9 cellular contexts compared by ENCODE assay signal in the genomic region with DNA sequence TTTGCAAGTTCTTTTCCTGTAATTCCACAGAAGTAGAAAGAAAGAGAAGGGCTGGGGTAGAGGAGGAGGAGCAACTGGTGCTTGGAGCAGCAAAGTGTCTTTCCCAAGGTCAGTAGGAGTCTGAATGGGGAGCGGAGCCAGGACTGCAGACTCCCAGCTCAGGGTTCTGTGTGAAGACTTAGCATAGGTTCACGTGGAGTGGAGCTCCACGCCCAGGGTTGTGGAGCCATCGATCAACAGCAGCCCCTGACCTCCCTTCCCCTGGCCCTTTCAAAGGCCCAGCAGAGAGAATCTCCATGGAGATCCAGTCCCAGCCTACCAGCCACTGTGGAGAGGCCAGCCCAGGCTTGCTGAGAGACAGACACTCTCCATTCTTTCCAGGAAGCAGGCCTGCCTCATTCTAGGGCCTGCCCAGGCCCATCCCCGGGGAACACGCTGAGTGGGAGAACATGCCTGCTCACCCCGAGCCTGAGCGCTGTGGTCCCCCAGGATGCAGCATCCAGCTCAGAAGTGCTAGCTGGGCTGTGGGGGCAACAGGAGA.
DNase-seq lines count a peak whose midpoint lies in the region; ATAC-seq and TF ChIP-seq lines count a peak whose summit lies in the region.
"Had no signal": no experiment of that assay in that cellular context is flagged by ENCODE, and none has a peak within 500 bp of the region (broad histone marks: within the 10 kb centered on the region; RNA-seq: fewer than 3 reads in every experiment).

No MANE protein-coding gene starts in this region.

- intact Hi-C loops in heart left ventricle (cut with DNase I) (loop anchor here in 1 of 10 donors (5.0 kb wide), 2 partner anchors 44 to 74 kb away; no protein-coding TSS in a partner anchor), PC-3 (cut with micrococcal nuclease) (no loop called here)

- H3K27me3 ChIP-seq in adipocyte (replicated peaks; ENCODE audit: control insufficient read depth, insufficient read depth, low read length), result no peaks in the 10 kb centered on the region
- H3K27me3 ChIP-seq in heart left ventricle, result no peaks in the 10 kb centered on the region
- no peaks in the 10 kb centered on the region for H3K27me3 ChIP-seq in smooth muscle cell (ENCODE audit: low read depth)
- H3K27me3 ChIP-seq in PC-3 (ENCODE audit: low read length), result no peaks in the 10 kb centered on the region

- H3K4me3 ChIP-seq in HEK293 (ENCODE audit: low read depth, low read length) (no peak overlapping the region), adipocyte (ENCODE audit: low read length) (no peak overlapping the region), heart left ventricle (no peak overlapping the region), smooth muscle cell (no peak overlapping the region), PC-3 (ENCODE audit: low read length) (no peak overlapping the region)

- TF ChIP-seq CTCF in HEK293 (tag by site-specific recombination; IDR thresholded peaks at IDR 0.05) (no peak), heart left ventricle (IDR thresholded peaks at IDR 0.05) (no peak), smooth muscle cell (IDR thresholded peaks at IDR 0.05; ENCODE audit: borderline replicate concordance, insufficient read depth, poor library complexity, severe bottlenecking) (no peak), PC-3 (conservative IDR thresholded peaks at IDR 0.05; ENCODE audit: low read depth, low read length) (no peak)

- H3K36me3 ChIP-seq in HEK293 (ENCODE audit: control insufficient read depth in 2 of 2, insufficient read depth in 1 of 2, low read length in 2 of 2) (no peaks in the 10 kb centered on the region; a peak in 1 of 3 replicates), adipocyte (ENCODE audit: control insufficient read depth, insufficient read depth, low read length, severe bottlenecking) (no peaks in the 10 kb centered on the region), heart left ventricle (peaks cover 0 to 4% (median 0%) of the 10 kb centered on the region in 9 donors), smooth muscle cell (ENCODE audit: low read depth) (no peaks in the 10 kb centered on the region), PC-3 (ENCODE audit: low read depth, low read length) (no peaks in the 10 kb centered on the region)

- H3K4me1 ChIP-seq in HEK293 (ENCODE audit: control insufficient read depth, insufficient read depth, low read length) (no peaks in the 10 kb centered on the region), adipocyte (ENCODE audit: control insufficient read depth, insufficient read depth, low read length) (peaks cover 62% of the 10 kb centered on the region), heart left ventricle (peaks cover 0 to 57% (median 37%) of the 10 kb centered on the region in 12 donors), smooth muscle cell (ENCODE audit: low read depth) (peaks cover 7% of the 10 kb centered on the region), PC-3 (ENCODE audit: insufficient read depth, low read length) (peaks cover 14% of the 10 kb centered on the region)

- ATAC-seq in heart left ventricle, result peak in 3 of 4 donors; percentile 23 to 55 (median 27)
- ATAC-seq in activated T-cell treated with anti-CD3 and anti-CD28 coated beads, Interleukin-2, amount 50 U/mL, for 72 hours (replicated peaks in 1 of 2), result no peak
- ATAC-seq in PC-3, result no peak
- ATAC-seq in GM19463 (IDR thresholded peaks at IDR 0.05; ENCODE audit: unreplicated experiment), result no peak

- H3K27ac ChIP-seq in HEK293 (ENCODE audit: extremely low read depth, low read depth, low read length), result no peak overlapping the region
- H3K27ac ChIP-seq in heart left ventricle, result peak overlapping the region in 9 of 12 donors; percentile 5 to 60 (median 33)
- peak overlapping the region; percentile 28 for H3K27ac ChIP-seq in smooth muscle cell (ENCODE audit: low read depth)
- H3K27ac ChIP-seq in PC-3 (ENCODE audit: low read length), result no peak overlapping the region

- no TSS peak for BruUV-seq in PC-3 (replicated peaks; lab: Mats Ljungman, UMichigan)

- no peaks in the 10 kb centered on the region for H3K27me3 Mint-ChIP-seq in activated T-cell treated with anti-CD3 and anti-CD28 coated beads, Interleukin-2, amount 50 U/mL, for 72 hours (ENCODE audit: low read depth)

- no peak for TF ChIP-seq POLR2A in heart left ventricle (IDR thresholded peaks at IDR 0.05)

- H2AFZ ChIP-seq in smooth muscle cell (ENCODE audit: low read depth), result peak overlapping the region; percentile 15
- H2AFZ ChIP-seq in PC-3 (ENCODE audit: low read length), result no peak overlapping the region

- DNase-seq in adipocyte (ENCODE audit: low read depth) (no peak), heart left ventricle (peak in 2 of 5 donors; percentile 43 to 57), smooth muscle cell (lab: John Stamatoyannopoulos, UW; ENCODE audit: unreplicated experiment) (no peak), PC-3 (no peak), RPMI8226 (no peak)
- DNase-seq in activated T-cell treated with anti-CD3 and anti-CD28 coated beads, Interleukin-2, amount 50 U/mL, for 72 hours, result no peak
- DNase-seq: activated CD8-positive, alpha-beta memory T cell treated with anti-CD3 and anti-CD28 coated beads for 24 hours had no signal

- no peaks in the 10 kb centered on the region for H3K9me3 Mint-ChIP-seq in activated T-cell treated with anti-CD3 and anti-CD28 coated beads, Interleukin-2, amount 50 U/mL, for 72 hours

- H3K9me3 ChIP-seq in HEK293 (ENCODE audit: control insufficient read depth, insufficient read depth, low read depth, low read length), result no peaks in the 10 kb centered on the region
- no peaks in the 10 kb centered on the region for H3K9me3 ChIP-seq in adipocyte (ENCODE audit: control insufficient read depth, low read length)
- H3K9me3 ChIP-seq in heart left ventricle, result no peaks in the 10 kb centered on the region
- no peaks in the 10 kb centered on the region for H3K9me3 ChIP-seq in smooth muscle cell (replicated peaks; ENCODE audit: low read depth)
- no peaks in the 10 kb centered on the region for H3K9me3 ChIP-seq in PC-3 (ENCODE audit: low read length)

- H3K9ac ChIP-seq in adipocyte (ENCODE audit: low read length) (peak overlapping the region; percentile 54), smooth muscle cell (ENCODE audit: low read depth) (no peak overlapping the region), PC-3 (ENCODE audit: low read length) (no peak overlapping the region)

- no peaks in the 10 kb centered on the region for H3K9me2 ChIP-seq in PC-3 (replicated peaks; ENCODE audit: low read length)

- H3F3A ChIP-seq in smooth muscle cell (ENCODE audit: low read depth) (no peaks in the 10 kb centered on the region), PC-3 (ENCODE audit: low read length, unreplicated experiment) (no peaks in the 10 kb centered on the region)

- H3K4me2 ChIP-seq in smooth muscle cell, result no peak overlapping the region
- no peak overlapping the region for H3K4me2 ChIP-seq in PC-3 (ENCODE audit: low read length)

- H3K27ac Mint-ChIP-seq in activated T-cell treated with anti-CD3 and anti-CD28 coated beads, Interleukin-2, amount 50 U/mL, for 72 hours, result no peak overlapping the region

- H3K4me1 Mint-ChIP-seq in activated T-cell treated with anti-CD3 and anti-CD28 coated beads, Interleukin-2, amount 50 U/mL, for 72 hours (ENCODE audit: low read depth), result no peaks in the 10 kb centered on the region

- no peaks in the 10 kb centered on the region for H3K36me3 Mint-ChIP-seq in activated T-cell treated with anti-CD3 and anti-CD28 coated beads, Interleukin-2, amount 50 U/mL, for 72 hours (ENCODE audit: insufficient read depth in 2 of 2)

- POLR2A ChIA-PET in HEK293 (lab: Yijun Ruan, JAX) (no interaction called here), PC-3 (lab: Charles Lee; ENCODE audit: unreplicated experiment) (no interaction called here)

- WGBS in heart left ventricle, 4 donors, result 54 to 59% (median 58%) methylated on average over 7 to 8 of the region's 8 CpGs
- WGBS in smooth muscle cell (ENCODE audit: low lambda C conversion rate), result 70% methylated on average over 8 of the region's 8 CpGs

- H4K20me1 ChIP-seq in smooth muscle cell (ENCODE audit: low read depth) (no peaks in the 10 kb centered on the region), PC-3 (ENCODE audit: low read length) (no peaks in the 10 kb centered on the region)

- H3K4me3 Mint-ChIP-seq in activated T-cell treated with anti-CD3 and anti-CD28 coated beads, Interleukin-2, amount 50 U/mL, for 72 hours, result no peak overlapping the region

- H3K79me2 ChIP-seq in smooth muscle cell (ENCODE audit: low read depth) (no peaks in the 10 kb centered on the region), PC-3 (ENCODE audit: low read length) (no peaks in the 10 kb centered on the region)

- CTCF ChIA-PET in HEK293 (lab: Yijun Ruan, JAX) (interaction anchor here (0.6 to 1.0 kb wide), 5 partner anchors 34 to 881 kb away, joined by 3 to 5 read pairs (median 4); no protein-coding TSS in a partner anchor), PC-3 (lab: Charles Lee) (no interaction called here)

TF ChIP-seq in HEK293, 187 proteins besides CTCF, POLR2A, EP300 and RAD21 (continues in another document):
- TF ChIP-seq, protein P1, sequence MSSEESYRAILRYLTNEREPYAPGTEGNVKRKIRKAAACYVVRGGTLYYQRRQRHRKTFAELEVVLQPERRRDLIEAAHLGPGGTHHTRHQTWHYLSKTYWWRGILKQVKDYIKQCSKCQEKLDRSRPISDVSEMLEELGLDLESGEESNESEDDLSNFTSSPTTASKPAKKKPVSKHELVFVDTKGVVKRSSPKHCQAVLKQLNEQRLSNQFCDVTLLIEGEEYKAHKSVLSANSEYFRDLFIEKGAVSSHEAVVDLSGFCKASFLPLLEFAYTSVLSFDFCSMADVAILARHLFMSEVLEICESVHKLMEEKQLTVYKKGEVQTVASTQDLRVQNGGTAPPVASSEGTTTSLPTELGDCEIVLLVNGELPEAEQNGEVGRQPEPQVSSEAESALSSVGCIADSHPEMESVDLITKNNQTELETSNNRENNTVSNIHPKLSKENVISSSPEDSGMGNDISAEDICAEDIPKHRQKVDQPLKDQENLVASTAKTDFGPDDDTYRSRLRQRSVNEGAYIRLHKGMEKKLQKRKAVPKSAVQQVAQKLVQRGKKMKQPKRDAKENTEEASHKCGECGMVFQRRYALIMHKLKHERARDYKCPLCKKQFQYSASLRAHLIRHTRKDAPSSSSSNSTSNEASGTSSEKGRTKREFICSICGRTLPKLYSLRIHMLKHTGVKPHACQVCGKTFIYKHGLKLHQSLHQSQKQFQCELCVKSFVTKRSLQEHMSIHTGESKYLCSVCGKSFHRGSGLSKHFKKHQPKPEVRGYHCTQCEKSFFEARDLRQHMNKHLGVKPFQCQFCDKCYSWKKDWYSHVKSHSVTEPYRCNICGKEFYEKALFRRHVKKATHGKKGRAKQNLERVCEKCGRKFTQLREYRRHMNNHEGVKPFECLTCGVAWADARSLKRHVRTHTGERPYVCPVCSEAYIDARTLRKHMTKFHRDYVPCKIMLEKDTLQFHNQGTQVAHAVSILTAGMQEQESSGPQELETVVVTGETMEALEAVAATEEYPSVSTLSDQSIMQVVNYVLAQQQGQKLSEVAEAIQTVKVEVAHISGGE (tag by site-specific recombination; conservative IDR thresholded peaks at IDR 0.05; ENCODE audit: low read depth), result no peak
- TF ChIP-seq ZNF76 (tag by site-specific recombination; IDR thresholded peaks at IDR 0.05; ENCODE audit: borderline replicate concordance, low read depth), result no peak
- TF ChIP-seq ZNF341 (tag by site-specific recombination; IDR thresholded peaks at IDR 0.05; ENCODE audit: low read depth), result peak; percentile 43; the same call in 1 of the 2 replicates
- TF ChIP-seq BCL11A (tag by site-specific recombination; IDR thresholded peaks at IDR 0.05; ENCODE audit: low read depth), result no peak

Comparison
In these comparisons a context has a peak if more than half of its experiments do, and no peak if none do; other contexts are left out.
1. H3K27ac ChIP-seq: peak in heart left ventricle (9 of 12) and smooth muscle cell (single experiment); none in HEK293 (single experiment) and PC-3 (single experiment).
2. ATAC-seq: peak in heart left ventricle (3 of 4); none in activated T-cell treated with anti-CD3 and anti-CD28 coated beads, Interleukin-2, amount 50 U/mL, for 72 hours (0 of 2), PC-3 (single experiment) and GM19463 (single experiment).